In the genomic region with DNA sequence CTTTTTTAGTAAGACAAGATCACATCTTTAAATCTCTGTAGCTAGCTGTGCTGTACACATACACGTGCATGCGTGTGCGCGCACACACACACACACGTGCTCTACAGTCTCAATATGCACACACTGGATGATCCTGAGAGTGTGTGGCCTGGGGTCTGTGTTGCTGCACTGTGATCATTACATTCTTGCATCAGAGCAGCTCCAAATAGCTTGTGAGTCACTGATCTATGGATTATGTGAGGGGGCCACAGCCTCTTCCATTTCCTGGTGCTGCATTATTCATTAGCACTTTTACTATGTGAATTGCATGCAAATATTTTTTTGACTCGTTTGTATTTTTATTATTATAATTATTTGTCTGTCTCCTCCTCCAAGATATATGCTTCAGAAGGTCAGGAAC, we compare ENCODE assay signal across 28 cellular contexts. TPM values are rescaled to one million over a fixed set of nuclear protein-coding genes. Genes with fewer than 3 reads are reported as not detected.
DNase-seq lines count a peak whose midpoint lies in the region; ATAC-seq and TF ChIP-seq lines count a peak whose summit lies in the region.
"Had no signal": no experiment of that assay in that cellular context is flagged by ENCODE, and none has a peak within 500 bp of the region (broad histone marks: within the 10 kb centered on the region; RNA-seq: fewer than 3 reads in every experiment).

No MANE protein-coding gene starts in this region.

- peak overlapping the region; percentile 81 for H3K27ac ChIP-seq in OCI-LY1 (ENCODE audit: low read depth, low read length, poor library complexity, severe bottlenecking)
- H3K27ac ChIP-seq in mesenchymal stem cell (ENCODE audit: low read length, poor library complexity, severe bottlenecking) = no peak overlapping the region
- H3K27ac ChIP-seq: esophagus squamous epithelium, HL-60, left lung, testis had no signal

- H2BK120ac ChIP-seq in mesenchymal stem cell (ENCODE audit: low read depth, low read length) = no peak overlapping the region

- peak overlapping the region in 1 of 2 experiments; percentile 93 for H3K23ac ChIP-seq in mesenchymal stem cell (ENCODE audit: low read length in 2 of 2)

- peaks cover 1% of the 10 kb centered on the region for H3K9me3 Mint-ChIP-seq in activated CD8-positive, alpha-beta T cell treated with anti-CD3 and anti-CD28 coated beads for 36 hours
- no peaks in the 10 kb centered on the region for H3K9me3 Mint-ChIP-seq in activated CD8-positive, alpha-beta T cell treated with anti-CD3 and anti-CD28 coated beads, Interleukin-2, amount 10 ng/mL, durations not matched to agents 7 days and 5 days (ENCODE audit: insufficient read depth)
- H3K9me3 Mint-ChIP-seq: activated CD4-positive, alpha-beta memory T cell treated with anti-CD3 and anti-CD28 coated beads, Interleukin-2, amount 10 ng/mL, durations not matched to agents 7 days and 5 days; activated naive CD4-positive, alpha-beta T cell treated with anti-CD3 and anti-CD28 coated beads, Interleukin-2, amount 10 ng/mL, durations not matched to agents 7 days and 5 days; activated T-cell treated with anti-CD3 and anti-CD28 coated beads, Interleukin-2, amount 50 U/mL, for 4 hours; T-cell; WTC11 had no signal

- H2BK15ac ChIP-seq in mesenchymal stem cell (ENCODE audit: low read depth, poor library complexity, severe bottlenecking) = no peak overlapping the region

- H2BK5ac ChIP-seq in mesenchymal stem cell (ENCODE audit: low read depth, low read length, poor library complexity, severe bottlenecking) = no peak overlapping the region

- no peaks in the 10 kb centered on the region for H3K9me3 ChIP-seq in OCI-LY1 (ENCODE audit: low read length)
- H3K9me3 ChIP-seq in adipocyte (ENCODE audit: control insufficient read depth, low read length) = no peaks in the 10 kb centered on the region
- H3K9me3 ChIP-seq in mesenchymal stem cell (ENCODE audit: control insufficient read depth, low read length) = no peaks in the 10 kb centered on the region
- H3K9me3 ChIP-seq: esophagus squamous epithelium, left lung, testis had no signal

- H3K27me3 Mint-ChIP-seq in activated CD8-positive, alpha-beta T cell treated with anti-CD3 and anti-CD28 coated beads for 36 hours = no peaks in the 10 kb centered on the region
- no peaks in the 10 kb centered on the region for H3K27me3 Mint-ChIP-seq in activated CD8-positive, alpha-beta T cell treated with anti-CD3 and anti-CD28 coated beads, Interleukin-2, amount 10 ng/mL, durations not matched to agents 7 days and 5 days (ENCODE audit: low read depth)
- H3K27me3 Mint-ChIP-seq: activated CD4-positive, alpha-beta memory T cell treated with anti-CD3 and anti-CD28 coated beads, Interleukin-2, amount 10 ng/mL, durations not matched to agents 7 days and 5 days; activated naive CD4-positive, alpha-beta T cell treated with anti-CD3 and anti-CD28 coated beads, Interleukin-2, amount 10 ng/mL, durations not matched to agents 7 days and 5 days; T-cell had no signal

- peaks cover 78% of the 10 kb centered on the region for H3K4me1 ChIP-seq in OCI-LY1 (ENCODE audit: insufficient read depth, low read length, severe bottlenecking)
- H3K4me1 ChIP-seq in adipocyte (ENCODE audit: control insufficient read depth, insufficient read depth, low read length) = peaks cover 42% of the 10 kb centered on the region
- peaks cover 3% of the 10 kb centered on the region for H3K4me1 ChIP-seq in mesenchymal stem cell (ENCODE audit: control insufficient read depth, insufficient read depth, low read depth, low read length)
- H3K4me1 ChIP-seq: testis had no signal

- H3K27me3 ChIP-seq in OCI-LY1 (ENCODE audit: insufficient read depth, low read length) = no peaks in the 10 kb centered on the region
- no peaks in the 10 kb centered on the region for H3K27me3 ChIP-seq in adipocyte (replicated peaks; ENCODE audit: control insufficient read depth, insufficient read depth, low read length)
- no peaks in the 10 kb centered on the region for H3K27me3 ChIP-seq in mesenchymal stem cell (ENCODE audit: control insufficient read depth in 1 of 2, insufficient read depth in 1 of 2, low read length in 2 of 2)
- H3K27me3 ChIP-seq: esophagus squamous epithelium, left lung, testis had no signal

- peak overlapping the region in 1 of 2 experiments; percentile 67 for H3K4ac ChIP-seq in mesenchymal stem cell (ENCODE audit: low read depth in 1 of 2, low read length in 2 of 2)

- H3K79me2 ChIP-seq in OCI-LY1 (ENCODE audit: insufficient read depth, low read length) = peaks cover 42% of the 10 kb centered on the region

- peaks cover 23% of the 10 kb centered on the region for H3K79me1 ChIP-seq in mesenchymal stem cell (replicated peaks; ENCODE audit: low read length, poor library complexity, severe bottlenecking)

- no peak overlapping the region for H4K91ac ChIP-seq in mesenchymal stem cell (ENCODE audit: low read length)

- no peak overlapping the region for H4K8ac ChIP-seq in mesenchymal stem cell (ENCODE audit: low read length)

- no peak overlapping the region for H3K9ac ChIP-seq in OCI-LY1 (ENCODE audit: low read length)
- H3K9ac ChIP-seq in adipocyte (ENCODE audit: low read length) = no peak overlapping the region
- H3K9ac ChIP-seq in mesenchymal stem cell (ENCODE audit: low read length) = no peak overlapping the region

- TF ChIP-seq CTCF in activated CD8-positive, alpha-beta T cell treated with anti-CD3 and anti-CD28 coated beads for 36 hours (IDR thresholded peaks at IDR 0.05) = no peak
- no peak for TF ChIP-seq CTCF in OCI-LY1 (IDR thresholded peaks at IDR 0.05; ENCODE audit: low read length)

- no peaks in the 10 kb centered on the region for H3K9me2 ChIP-seq in OCI-LY1 (ENCODE audit: low read depth, low read length)

- DNase-seq in activated CD8-positive, alpha-beta T cell treated with anti-CD3 and anti-CD28 coated beads for 36 hours = no peak
- DNase-seq in activated CD8-positive, alpha-beta T cell treated with anti-CD3 and anti-CD28 coated beads, Interleukin-2, amount 10 ng/mL, durations not matched to agents 7 days and 5 days = no peak
- DNase-seq in adipocyte (ENCODE audit: low read depth) = peak; percentile 4
- DNase-seq in mesenchymal stem cell = peak; percentile 88
- DNase-seq in COR-L47 (lab: John Stamatoyannopoulos, UW) = no peak
- DNase-seq in RPMI8226 = no peak
- DNase-seq: ACHN; activated CD4-positive, alpha-beta memory T cell treated with anti-CD3 and anti-CD28 coated beads, Interleukin-2, amount 10 ng/mL, durations not matched to agents 7 days and 5 days; activated naive CD4-positive, alpha-beta T cell treated with anti-CD3 and anti-CD28 coated beads, Interleukin-2, amount 10 ng/mL, durations not matched to agents 7 days and 5 days; activated T-cell treated with anti-CD3 and anti-CD28 coated beads, Interleukin-2, amount 50 U/mL, for 4 hours; C1 segment of cervical spinal cord; effector CD8-positive, alpha-beta T cell; esophagus squamous epithelium; GDM1; left lung; midbrain; NCI-H187; NCI-H226; posterior cingulate gyrus; SHP77; T-cell; testis had no signal

- 72% methylated on average over 5 of the region's 6 CpGs for WGBS in mesenchymal stem cell

- CTCF ChIA-PET in activated CD8-positive, alpha-beta T cell treated with anti-CD3 and anti-CD28 coated beads for 36 hours (lab: Charles Lee) = interaction anchor here (0.9 to 1.2 kb wide), 3 partner anchors 12 to 102 kb away, joined by 3 to 4 read pairs (median 3); no protein-coding TSS in a partner anchor
- CTCF ChIA-PET in activated CD8-positive, alpha-beta T cell treated with anti-CD3 and anti-CD28 coated beads, Interleukin-2, amount 10 ng/mL, durations not matched to agents 7 days and 5 days (lab: Charles Lee) = interaction anchor here (0.8 kb wide), 1 partner anchor 26 kb away, joined by 3 read pairs; no protein-coding TSS in a partner anchor

- H3K18ac ChIP-seq in mesenchymal stem cell (ENCODE audit: low read depth in 1 of 2, low read length in 2 of 2) = peak overlapping the region in 1 of 2 experiments; percentile 88

- H3K36me3 ChIP-seq in OCI-LY1 (ENCODE audit: insufficient read depth, low read length) = peaks cover 8% of the 10 kb centered on the region; the same call in 1 of the 2 replicates
- H3K36me3 ChIP-seq in adipocyte (ENCODE audit: control insufficient read depth, insufficient read depth, low read length, severe bottlenecking) = no peaks in the 10 kb centered on the region
- no peaks in the 10 kb centered on the region for H3K36me3 ChIP-seq in mesenchymal stem cell (ENCODE audit: control insufficient read depth in 1 of 2, insufficient read depth in 2 of 2, low read depth in 1 of 2, low read length in 2 of 2)
- H3K36me3 ChIP-seq: esophagus squamous epithelium, left lung had no signal

- peak overlapping the region in 1 of 2 experiments; percentile 97 for H3K14ac ChIP-seq in mesenchymal stem cell (ENCODE audit: low read length in 2 of 2)

- no peak overlapping the region for H3K4me3 Mint-ChIP-seq in activated CD8-positive, alpha-beta T cell treated with anti-CD3 and anti-CD28 coated beads for 36 hours
- H3K4me3 Mint-ChIP-seq in activated CD8-positive, alpha-beta T cell treated with anti-CD3 and anti-CD28 coated beads, Interleukin-2, amount 10 ng/mL, durations not matched to agents 7 days and 5 days = no peak overlapping the region
- H3K4me3 Mint-ChIP-seq: activated CD4-positive, alpha-beta memory T cell treated with anti-CD3 and anti-CD28 coated beads, Interleukin-2, amount 10 ng/mL, durations not matched to agents 7 days and 5 days; activated naive CD4-positive, alpha-beta T cell treated with anti-CD3 and anti-CD28 coated beads, Interleukin-2, amount 10 ng/mL, durations not matched to agents 7 days and 5 days; activated T-cell treated with anti-CD3 and anti-CD28 coated beads, Interleukin-2, amount 50 U/mL, for 4 hours; T-cell; WTC11 had no signal

- H3K4me3 ChIP-seq in OCI-LY1 (ENCODE audit: low read depth, low read length, poor library complexity, severe bottlenecking) (no peak overlapping the region), adipocyte (ENCODE audit: low read length) (no peak overlapping the region), mesenchymal stem cell (ENCODE audit: insufficient read depth in 1 of 2, low read depth in 1 of 2, low read length in 2 of 2) (no peak overlapping the region)
- H3K4me3 ChIP-seq: esophagus squamous epithelium, left lung, testis had no signal

- H3K4me2 ChIP-seq in OCI-LY1 (ENCODE audit: low read length) (peak overlapping the region; percentile 6; the same call in 1 of the 2 replicates), mesenchymal stem cell (ENCODE audit: low read length, poor library complexity, severe bottlenecking) (no peak overlapping the region)

- H3K36me3 Mint-ChIP-seq in activated CD8-positive, alpha-beta T cell treated with anti-CD3 and anti-CD28 coated beads for 36 hours (ENCODE audit: low read depth) = peaks cover 7% of the 10 kb centered on the region
- peaks cover 23% of the 10 kb centered on the region for H3K36me3 Mint-ChIP-seq in activated CD8-positive, alpha-beta T cell treated with anti-CD3 and anti-CD28 coated beads, Interleukin-2, amount 10 ng/mL, durations not matched to agents 7 days and 5 days (ENCODE audit: low read depth)
- H3K36me3 Mint-ChIP-seq: WTC11 had no signal

- no peak overlapping the region for H2AFZ ChIP-seq in OCI-LY1 (ENCODE audit: low read length)
- H2AFZ ChIP-seq in mesenchymal stem cell (ENCODE audit: low read depth, low read length) = no peak overlapping the region

- no peak overlapping the region for H3K27ac Mint-ChIP-seq in activated CD8-positive, alpha-beta T cell treated with anti-CD3 and anti-CD28 coated beads for 36 hours
- no peak overlapping the region for H3K27ac Mint-ChIP-seq in activated CD8-positive, alpha-beta T cell treated with anti-CD3 and anti-CD28 coated beads, Interleukin-2, amount 10 ng/mL, durations not matched to agents 7 days and 5 days
- H3K27ac Mint-ChIP-seq: activated CD4-positive, alpha-beta memory T cell treated with anti-CD3 and anti-CD28 coated beads, Interleukin-2, amount 10 ng/mL, durations not matched to agents 7 days and 5 days; activated naive CD4-positive, alpha-beta T cell treated with anti-CD3 and anti-CD28 coated beads, Interleukin-2, amount 10 ng/mL, durations not matched to agents 7 days and 5 days; T-cell had no signal

- no peak overlapping the region for H2AK5ac ChIP-seq in mesenchymal stem cell (ENCODE audit: low read length, severe bottlenecking)

- no peaks in the 10 kb centered on the region for H3F3A ChIP-seq in OCI-LY1 (ENCODE audit: insufficient read depth, low read length)

- H3K4me1 Mint-ChIP-seq in activated CD8-positive, alpha-beta T cell treated with anti-CD3 and anti-CD28 coated beads for 36 hours (ENCODE audit: low read depth) = peaks cover 27% of the 10 kb centered on the region
- H3K4me1 Mint-ChIP-seq in activated CD8-positive, alpha-beta T cell treated with anti-CD3 and anti-CD28 coated beads, Interleukin-2, amount 10 ng/mL, durations not matched to agents 7 days and 5 days (ENCODE audit: low read depth) = peaks cover 32% of the 10 kb centered on the region

- ATAC-seq in activated CD8-positive, alpha-beta T cell treated with anti-CD3 and anti-CD28 coated beads for 36 hours = peak; percentile 47
- ATAC-seq in activated CD8-positive, alpha-beta T cell treated with anti-CD3 and anti-CD28 coated beads, Interleukin-2, amount 10 ng/mL, durations not matched to agents 7 days and 5 days = no peak
- no peak for ATAC-seq in GM18861 (IDR thresholded peaks at IDR 0.05; ENCODE audit: unreplicated experiment)
- ATAC-seq: activated T-cell treated with anti-CD3 and anti-CD28 coated beads, Interleukin-2, amount 50 U/mL, for 4 hours; sciatic nerve; T-cell; WTC11 had no signal

- POLR2A ChIA-PET in activated CD8-positive, alpha-beta T cell treated with anti-CD3 and anti-CD28 coated beads for 36 hours (lab: Charles Lee) = interaction anchor here (1.0 kb wide), 1 partner anchor 57 kb away, joined by 3 read pairs; no protein-coding TSS in a partner anchor
- POLR2A ChIA-PET in activated CD8-positive, alpha-beta T cell treated with anti-CD3 and anti-CD28 coated beads, Interleukin-2, amount 10 ng/mL, durations not matched to agents 7 days and 5 days (lab: Charles Lee) = interaction anchor here (0.7 kb wide), 1 partner anchor 11 kb away, joined by 3 read pairs; no protein-coding TSS in a partner anchor

- intact Hi-C loops in activated CD8-positive, alpha-beta T cell treated with anti-CD3 and anti-CD28 coated beads for 36 hours (cut with micrococcal nuclease) = no loop called here

- H4K20me1 ChIP-seq in OCI-LY1 (ENCODE audit: insufficient read depth, low read length) = no peaks in the 10 kb centered on the region

- peak overlapping the region in 1 of 2 experiments; percentile 84 for H2BK12ac ChIP-seq in mesenchymal stem cell (ENCODE audit: low read length in 2 of 2)

RNA-seq across cellular contexts. Expression of a gene that starts 34.6 kb away (rescaled TPM):
- total RNA-seq in activated CD8-positive, alpha-beta T cell treated with anti-CD3 and anti-CD28 coated beads for 36 hours = 10 to 100 TPM; 16.2 to 18.3 TPM
- total RNA-seq in activated CD8-positive, alpha-beta T cell treated with anti-CD3 and anti-CD28 coated beads, Interleukin-2, amount 10 ng/mL, durations not matched to agents 7 days and 5 days = 10 to 100 TPM; 26.2 to 26.9 TPM
- polyA plus RNA-seq in mesenchymal stem cell (2013, experiment 1 of 2) = 37.6 TPM
- 36.4 TPM for polyA plus RNA-seq in mesenchymal stem cell (2013, experiment 2 of 2)
- polyA plus RNA-seq: neural cell had no signal

Comparison
In these comparisons a context has a peak if more than half of its experiments do, and no peak if none do; other contexts are left out.
1. DNase-seq: peak in adipocyte (single experiment) and mesenchymal stem cell (single experiment); none in activated CD8-positive, alpha-beta T cell treated with anti-CD3 and anti-CD28 coated beads for 36 hours (single experiment), activated CD8-positive, alpha-beta T cell treated with anti-CD3 and anti-CD28 coated beads, Interleukin-2, amount 10 ng/mL, durations not matched to agents 7 days and 5 days (single experiment), COR-L47 (single experiment) and RPMI8226 (single experiment).